1 cellular context compared by ENCODE assay signal in the genomic region with DNA sequence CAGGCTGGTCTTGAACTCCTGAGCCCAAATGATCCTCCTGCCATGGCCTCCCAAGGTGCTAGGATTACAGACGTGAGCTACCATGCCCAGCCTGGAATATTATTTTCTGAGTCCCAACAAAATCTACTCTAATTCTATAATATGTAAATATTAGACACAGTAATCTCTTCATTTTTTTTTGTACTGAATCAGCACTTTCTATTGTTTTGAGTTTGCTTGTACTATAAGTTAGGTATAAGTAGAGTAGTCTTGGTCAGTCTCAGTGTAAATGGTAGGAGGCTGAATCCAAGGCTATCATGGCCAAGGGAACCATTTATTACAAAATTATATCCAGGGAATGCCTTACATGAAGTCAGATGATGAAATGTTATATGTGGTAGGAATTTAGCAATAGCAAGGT.
TF ChIP-seq lines count a peak whose summit lies in the region.

No MANE protein-coding gene starts in this region.

TF ChIP-seq in H1, 55 proteins besides CTCF, POLR2A, EP300 and RAD21:
- TF ChIP-seq CBX5 (IDR thresholded peaks at IDR 0.05; ENCODE audit: low read depth, low read length) (no peak), TAF1 (IDR thresholded peaks at IDR 0.05; ENCODE audit: low read depth, low read length) (no peak), GTF2F1 (IDR thresholded peaks at IDR 0.05; ENCODE audit: borderline replicate concordance, low read depth, low read length) (no peak), YY1 (IDR thresholded peaks at IDR 0.05; ENCODE audit: low read depth, low read length) (no peak), SP1 (IDR thresholded peaks at IDR 0.05; ENCODE audit: low read depth, low read length) (no peak), ZNF274 (IDR thresholded peaks at IDR 0.05; ENCODE audit: borderline replicate concordance, extremely low read depth, low read length) (no peak), HDAC2 (IDR thresholded peaks at IDR 0.05; ENCODE audit: borderline replicate concordance in 1 of 2, low read depth in 2 of 2, low read length in 2 of 2) (no peak), SUZ12 (IDR thresholded peaks at IDR 0.05; ENCODE audit: low read length) (no peak), NRF1 (IDR thresholded peaks at IDR 0.05; ENCODE audit: low read depth, low read length) (no peak), EZH2 (IDR thresholded peaks at IDR 0.05; ENCODE audit: low read depth, low read length, severe bottlenecking) (no peak), PHF8 (conservative IDR thresholded peaks at IDR 0.05; ENCODE audit: low read depth, low read length) (no peak)
- TF ChIP-seq, protein P1, sequence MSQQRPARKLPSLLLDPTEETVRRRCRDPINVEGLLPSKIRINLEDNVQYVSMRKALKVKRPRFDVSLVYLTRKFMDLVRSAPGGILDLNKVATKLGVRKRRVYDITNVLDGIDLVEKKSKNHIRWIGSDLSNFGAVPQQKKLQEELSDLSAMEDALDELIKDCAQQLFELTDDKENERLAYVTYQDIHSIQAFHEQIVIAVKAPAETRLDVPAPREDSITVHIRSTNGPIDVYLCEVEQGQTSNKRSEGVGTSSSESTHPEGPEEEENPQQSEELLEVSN (IDR thresholded peaks at IDR 0.05): no peak
- TF ChIP-seq, protein P2, sequence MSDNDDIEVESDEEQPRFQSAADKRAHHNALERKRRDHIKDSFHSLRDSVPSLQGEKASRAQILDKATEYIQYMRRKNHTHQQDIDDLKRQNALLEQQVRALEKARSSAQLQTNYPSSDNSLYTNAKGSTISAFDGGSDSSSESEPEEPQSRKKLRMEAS (IDR thresholded peaks at IDR 0.05): no peak
- TF ChIP-seq, protein P3, sequence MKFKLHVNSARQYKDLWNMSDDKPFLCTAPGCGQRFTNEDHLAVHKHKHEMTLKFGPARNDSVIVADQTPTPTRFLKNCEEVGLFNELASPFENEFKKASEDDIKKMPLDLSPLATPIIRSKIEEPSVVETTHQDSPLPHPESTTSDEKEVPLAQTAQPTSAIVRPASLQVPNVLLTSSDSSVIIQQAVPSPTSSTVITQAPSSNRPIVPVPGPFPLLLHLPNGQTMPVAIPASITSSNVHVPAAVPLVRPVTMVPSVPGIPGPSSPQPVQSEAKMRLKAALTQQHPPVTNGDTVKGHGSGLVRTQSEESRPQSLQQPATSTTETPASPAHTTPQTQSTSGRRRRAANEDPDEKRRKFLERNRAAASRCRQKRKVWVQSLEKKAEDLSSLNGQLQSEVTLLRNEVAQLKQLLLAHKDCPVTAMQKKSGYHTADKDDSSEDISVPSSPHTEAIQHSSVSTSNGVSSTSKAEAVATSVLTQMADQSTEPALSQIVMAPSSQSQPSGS (IDR thresholded peaks at IDR 0.05; ENCODE audit: low read length): no peak
